ENCODE assay signal across 18 cellular contexts in the genomic region with DNA sequence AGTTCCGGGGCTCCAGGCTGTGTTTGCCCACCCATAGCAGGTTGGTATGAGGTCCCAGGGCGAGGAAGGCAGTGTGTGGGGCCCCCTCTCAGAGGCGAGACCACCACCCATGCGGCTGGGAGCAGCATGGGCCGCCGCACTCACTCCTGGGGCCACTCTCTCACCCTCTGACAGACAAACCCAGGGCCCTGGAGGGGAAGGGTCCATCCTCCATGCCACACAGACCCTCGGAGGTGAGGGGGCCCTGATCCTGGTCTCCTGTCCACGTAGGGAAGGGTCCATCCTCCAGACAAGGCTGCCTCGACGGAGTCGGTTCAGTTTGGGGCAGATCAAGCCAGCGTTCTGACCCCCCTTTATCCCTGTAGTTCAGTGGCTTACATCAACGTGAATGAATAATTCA.
DNase-seq lines count a peak whose midpoint lies in the region; ATAC-seq, FAIRE-seq and TF ChIP-seq lines count a peak whose summit lies in the region.
"Had no signal": no experiment of that assay in that cellular context is flagged by ENCODE, and none has a peak within 500 bp of the region (broad histone marks: within the 10 kb centered on the region; RNA-seq: fewer than 3 reads in every experiment).

No MANE protein-coding gene starts in this region.

- ATAC-seq in Right ventricle myocardium inferior (no peak), RWPE2 (ENCODE audit: low read depth) (no peak), esophagus mucosa (no peak)
- ATAC-seq in stimulated activated naive B cell treated with anti-CD40 and anti-IgM and Interleukin-4, amounts not matched to agents 10 μg/mL and 1 μg/mL and 100 μg/mL, for 72 hours (replicated peaks), result no peak
- ATAC-seq: GM12878, GM23338 had no signal

- no peaks in the 10 kb centered on the region for H3K9me3 Mint-ChIP-seq in stimulated activated naive B cell treated with anti-CD40 and anti-IgM and Interleukin-4, amounts not matched to agents 10 μg/mL and 1 μg/mL and 100 μg/mL, for 72 hours
- H3K9me3 Mint-ChIP-seq: GM23338 had no signal

- H3K27ac Mint-ChIP-seq in stimulated activated naive B cell treated with anti-CD40 and anti-IgM and Interleukin-4, amounts not matched to agents 10 μg/mL and 1 μg/mL and 100 μg/mL, for 72 hours, result peak overlapping the region; percentile 37
- H3K27ac Mint-ChIP-seq: B cell had no signal

- peaks cover 6% of the 10 kb centered on the region for H3K4me1 ChIP-seq in left ventricle myocardium inferior
- H3K4me1 ChIP-seq in RWPE2 (ENCODE audit: insufficient read depth, poor library complexity, severe bottlenecking), result no peaks in the 10 kb centered on the region
- H3K4me1 ChIP-seq in kidney (ENCODE audit: control insufficient read depth in 1 of 2, insufficient read depth in 1 of 2, low read depth in 1 of 2, low read length in 2 of 2), result no peaks in the 10 kb centered on the region
- H3K4me1 ChIP-seq in esophagus muscularis mucosa, result peaks cover 0 to 10% (median 1%) of the 10 kb centered on the region in 4 donors

- H3K4me3 Mint-ChIP-seq in stimulated activated naive B cell treated with anti-CD40 and anti-IgM and Interleukin-4, amounts not matched to agents 10 μg/mL and 1 μg/mL and 100 μg/mL, for 72 hours, result no peak overlapping the region
- H3K4me3 Mint-ChIP-seq: B cell, GM23338 had no signal

- H3K27me3 Mint-ChIP-seq in stimulated activated naive B cell treated with anti-CD40 and anti-IgM and Interleukin-4, amounts not matched to agents 10 μg/mL and 1 μg/mL and 100 μg/mL, for 72 hours, result no peaks in the 10 kb centered on the region
- H3K27me3 Mint-ChIP-seq: B cell had no signal

- H3K36me3 Mint-ChIP-seq in stimulated activated naive B cell treated with anti-CD40 and anti-IgM and Interleukin-4, amounts not matched to agents 10 μg/mL and 1 μg/mL and 100 μg/mL, for 72 hours, result peaks cover 13 to 14% of the 10 kb centered on the region in 2 donors

- H3K27ac ChIP-seq in left ventricle myocardium inferior (replicated peaks) (no peak overlapping the region), RWPE2 (ENCODE audit: poor library complexity, severe bottlenecking) (no peak overlapping the region), kidney (ENCODE audit: low read depth in 2 of 2, low read length in 2 of 2) (no peak overlapping the region), esophagus muscularis mucosa (replicated peaks in 1 of 4) (no peak overlapping the region)
- H3K27ac ChIP-seq: 22Rv1 had no signal

- FAIRE-seq in kidney (lab: Jason Lieb, UNC), result no peak
- FAIRE-seq: GM12878 had no signal

- TF ChIP-seq CTCF in left ventricle myocardium inferior (IDR thresholded peaks at IDR 0.05; ENCODE audit: borderline replicate concordance) (no peak), RWPE2 (IDR thresholded peaks at IDR 0.05; ENCODE audit: poor library complexity, severe bottlenecking) (no peak), kidney (IDR thresholded peaks at IDR 0.05; ENCODE audit: borderline replicate concordance, extremely low read depth, insufficient read depth) (no peak), esophagus muscularis mucosa (IDR thresholded peaks at IDR 0.05) (no peak)

- H3K27me3 ChIP-seq in left ventricle myocardium inferior (ENCODE audit: low read depth) (no peaks in the 10 kb centered on the region), RWPE2 (ENCODE audit: insufficient read depth, poor library complexity, severe bottlenecking) (no peaks in the 10 kb centered on the region), esophagus muscularis mucosa (no peaks in the 10 kb centered on the region)

- H3K9ac ChIP-seq in kidney (ENCODE audit: low read length in 2 of 2), result no peak overlapping the region

- DNase-seq in Right ventricle myocardium inferior (ENCODE audit: missing footprints), result peak; percentile 34
- DNase-seq in left ventricle myocardium inferior, result no peak
- peak; percentile 33 for DNase-seq in RWPE2 (ENCODE audit: low spot score)
- DNase-seq in kidney, result peak; percentile 46
- no peak for DNase-seq in stimulated activated naive B cell treated with anti-CD40 and anti-IgM and Interleukin-4, amounts not matched to agents 10 μg/mL and 1 μg/mL and 100 μg/mL, for 72 hours
- no peak for DNase-seq in esophagus muscularis mucosa (ENCODE audit: extremely low spot score)
- no peak for DNase-seq in kidney tubule cell (ENCODE audit: low spot score)
- DNase-seq: GDM1; NCI-H1417; NCI-H1930; NCI-H69; NK-92 treated with Interleukin-12 subunit alpha and Interleukin-12 subunit beta, amount 100 ng/mL, for 24 hours; RPMI8226 had no signal

- peaks cover 0 to 6% of the 10 kb centered on the region in 2 donors for H3K4me1 Mint-ChIP-seq in stimulated activated naive B cell treated with anti-CD40 and anti-IgM and Interleukin-4, amounts not matched to agents 10 μg/mL and 1 μg/mL and 100 μg/mL, for 72 hours
- H3K4me1 Mint-ChIP-seq: B cell, GM23338 had no signal

- 89% methylated on average over 13 of the region's 13 CpGs for WGBS in esophagus muscularis mucosa

- H3K9me3 ChIP-seq in left ventricle myocardium inferior (replicated peaks) (no peaks in the 10 kb centered on the region), RWPE2 (ENCODE audit: severe bottlenecking) (no peaks in the 10 kb centered on the region), kidney (ENCODE audit: control insufficient read depth in 1 of 2, low read length in 2 of 2) (no peaks in the 10 kb centered on the region), esophagus muscularis mucosa (no peaks in the 10 kb centered on the region)

- intact Hi-C loops in Right ventricle myocardium inferior (cut with DNase I), result no loop called here
- intact Hi-C loops in left ventricle myocardium inferior (cut with micrococcal nuclease), result no loop called here
- intact Hi-C loops in kidney (cut with DNase I), result no loop called here
- intact Hi-C loops in esophagus muscularis mucosa (cut with DNase I), result no loop called here

- H3K4me3 ChIP-seq in left ventricle myocardium inferior (no peak overlapping the region), RWPE2 (ENCODE audit: severe bottlenecking) (no peak overlapping the region), kidney (ENCODE audit: low read length in 2 of 2) (no peak overlapping the region), esophagus muscularis mucosa (no peak overlapping the region)
- H3K4me3 ChIP-seq: GM12878, GM23338 had no signal

- no peaks in the 10 kb centered on the region for H3K36me3 ChIP-seq in left ventricle myocardium inferior
- H3K36me3 ChIP-seq in RWPE2 (ENCODE audit: low read depth), result no peaks in the 10 kb centered on the region
- H3K36me3 ChIP-seq in kidney (ENCODE audit: control insufficient read depth in 1 of 2, insufficient read depth in 2 of 2, low read length in 2 of 2), result no peaks in the 10 kb centered on the region
- H3K36me3 ChIP-seq in esophagus muscularis mucosa, result peaks cover 0 to 25% (median 13%) of the 10 kb centered on the region in 4 donors

- TF ChIP-seq POLR2A in esophagus muscularis mucosa (IDR thresholded peaks at IDR 0.05; ENCODE audit: low read depth), result no peak

- TF ChIP-seq EP300 in esophagus muscularis mucosa (IDR thresholded peaks at IDR 0.05), result no peak

Comparison
In these comparisons a context has a peak if more than half of its experiments do, and no peak if none do; other contexts are left out.
1. DNase-seq: peak in Right ventricle myocardium inferior (single experiment), RWPE2 (single experiment) and kidney (single experiment); none in left ventricle myocardium inferior (single experiment), stimulated activated naive B cell treated with anti-CD40 and anti-IgM and Interleukin-4, amounts not matched to agents 10 μg/mL and 1 μg/mL and 100 μg/mL, for 72 hours (single experiment), esophagus muscularis mucosa (single experiment) and kidney tubule cell (single experiment).